Comparison of ENCODE assay signal across 21 cellular contexts in the genomic region with DNA sequence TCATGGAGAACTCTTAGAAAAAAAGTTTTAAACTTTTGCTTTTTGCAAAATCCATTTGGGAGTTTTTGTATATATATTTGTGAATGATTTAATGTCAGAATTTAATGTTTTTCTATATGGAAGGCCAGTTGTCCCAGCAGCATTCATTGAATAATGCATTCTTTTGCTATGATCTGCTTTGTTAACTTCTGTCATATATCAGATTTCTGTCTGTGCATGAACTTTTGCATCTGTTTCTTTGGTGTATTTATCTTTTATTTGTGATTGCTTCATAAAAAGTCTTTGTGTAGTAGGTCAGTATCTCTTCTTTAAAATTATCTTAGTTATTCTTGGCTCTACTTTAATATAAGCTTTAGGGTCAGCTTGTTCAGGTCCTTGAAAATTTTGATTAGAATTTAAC.
"Had no signal": no experiment of that assay in that cellular context is flagged by ENCODE, and none has a peak within 500 bp of the region (broad histone marks: within the 10 kb centered on the region; RNA-seq: fewer than 3 reads in every experiment).

No MANE protein-coding gene starts in this region.

- H3K9me3 ChIP-seq: right lobe of liver, stomach had no signal

- H3K4me1 ChIP-seq: gastrocnemius medialis, psoas muscle had no signal

- H3K36me3 ChIP-seq: gastrocnemius medialis, right lobe of liver, thoracic aorta had no signal

- ATAC-seq: esophagus mucosa; gastrocnemius medialis; left lobe of liver; natural killer cell treated with Interleukin-12 subunit alpha and Interleukin-12 subunit beta and Interleukin-15 and Interleukin-18, amount 100 ng/mL, for 72 hours; psoas muscle; right lobe of liver had no signal

- DNase-seq: central memory CD4-positive, alpha-beta T cell; cortex of kidney; effector memory CD4-positive, alpha-beta T cell; gastrocnemius medialis; heart right ventricle; islet precursor cell; occipital lobe; psoas muscle; retina; right lobe of liver; stimulated activated CD4-positive, alpha-beta T cell treated with anti-CD3 and anti-CD28 coated beads, Interleukin-2, amount 100 ng/mL, for 24 hours; stimulated activated CD4-positive, alpha-beta T cell treated with anti-CD3 and anti-CD28 coated beads, Interleukin-4, amount 100 ng/mL, for 4 hours; stimulated activated naive CD4-positive, alpha-beta T cell; stomach; substantia nigra; trophoblast cell had no signal

- H3K27me3 ChIP-seq: gastrocnemius medialis, heart right ventricle, right lobe of liver, stomach had no signal

- H3K27ac ChIP-seq: gastrocnemius medialis, heart right ventricle, psoas muscle, right lobe of liver, skin epidermis, stomach, thoracic aorta had no signal

- H3K4me3 ChIP-seq: gastrocnemius medialis, heart right ventricle, psoas muscle, right lobe of liver, skin epidermis, stomach, thoracic aorta had no signal
